ENCODE assay signal across 19 cellular contexts in genomic region chr10:120392245-120392644, GRCh38.
"Had no signal": no experiment of that assay in that cellular context is flagged by ENCODE, and none has a peak within 500 bp of the region (broad histone marks: within the 10 kb centered on the region; RNA-seq: fewer than 3 reads in every experiment).

No MANE protein-coding gene starts in this region.

- H3K27me3 Mint-ChIP-seq: activated naive CD8-positive, alpha-beta T cell treated with anti-CD3 and anti-CD28 coated beads, Interleukin-2, amount 10 ng/mL, durations not matched to agents 7 days and 5 days had no signal

- DNase-seq: activated B cell treated with CpG ODN at 0.5 μM for 24 hours; activated CD4-positive, alpha-beta T cell treated with anti-CD3 and anti-CD28 coated beads for 36 hours; activated CD4-positive, alpha-beta T cell treated with anti-CD3 and anti-CD28 coated beads, Interleukin-2, amount 50 U/mL, for 48 hours; activated effector memory CD4-positive, alpha-beta T cell treated with Interleukin-2 at 50 U/mL for 16 hours; activated naive CD4-positive, alpha-beta T cell treated with anti-CD3 and anti-CD28 coated beads for 36 hours; activated naive CD8-positive, alpha-beta T cell treated with anti-CD3 and anti-CD28 coated beads, Interleukin-2, amount 10 ng/mL, durations not matched to agents 7 days and 5 days; activated T-cell treated with anti-CD3 and anti-CD28 coated beads, Interleukin-2, amount 50 U/mL, for 72 hours; amygdala; erythroblast; foreskin melanocyte; glutamatergic neuron; naive thymus-derived CD4-positive, alpha-beta T cell; occipital lobe; stimulated activated CD4-positive, alpha-beta T cell treated with anti-CD3 and anti-CD28 coated beads, Interleukin-4, amount 100 ng/mL, for 1 hour; stimulated activated naive CD8-positive, alpha-beta T cell treated with anti-CD3 and anti-CD28 coated beads, Interleukin-15, Interleukin-2, amounts not matched to agents 100 U/mL and 50 U/mL, for 24 hours; T-helper 9 cell; upper lobe of right lung had no signal

- H3K27ac Mint-ChIP-seq: activated B cell treated with CpG ODN at 0.5 μM for 24 hours; activated CD4-positive, alpha-beta T cell treated with anti-CD3 and anti-CD28 coated beads for 36 hours; activated naive CD4-positive, alpha-beta T cell treated with anti-CD3 and anti-CD28 coated beads for 36 hours; activated naive CD8-positive, alpha-beta T cell treated with anti-CD3 and anti-CD28 coated beads, Interleukin-2, amount 10 ng/mL, durations not matched to agents 7 days and 5 days; activated T-cell treated with anti-CD3 and anti-CD28 coated beads, Interleukin-2, amount 50 U/mL, for 72 hours; naive thymus-derived CD4-positive, alpha-beta T cell had no signal

- ATAC-seq: activated CD4-positive, alpha-beta T cell treated with anti-CD3 and anti-CD28 coated beads for 36 hours; activated T-cell treated with anti-CD3 and anti-CD28 coated beads, Interleukin-2, amount 50 U/mL, for 72 hours; body of pancreas; naive thymus-derived CD4-positive, alpha-beta T cell; stimulated activated naive CD8-positive, alpha-beta T cell treated with anti-CD3 and anti-CD28 coated beads, Interleukin-15, Interleukin-2, amounts not matched to agents 100 U/mL and 50 U/mL, for 24 hours; upper lobe of right lung had no signal

- H3K4me1 Mint-ChIP-seq: activated B cell treated with CpG ODN at 0.5 μM for 24 hours; activated CD4-positive, alpha-beta T cell treated with anti-CD3 and anti-CD28 coated beads for 36 hours; activated naive CD8-positive, alpha-beta T cell treated with anti-CD3 and anti-CD28 coated beads, Interleukin-2, amount 10 ng/mL, durations not matched to agents 7 days and 5 days; naive thymus-derived CD4-positive, alpha-beta T cell had no signal

- H3K9me3 Mint-ChIP-seq: activated B cell treated with CpG ODN at 0.5 μM for 24 hours; activated naive CD4-positive, alpha-beta T cell treated with anti-CD3 and anti-CD28 coated beads for 36 hours; activated naive CD8-positive, alpha-beta T cell treated with anti-CD3 and anti-CD28 coated beads, Interleukin-2, amount 10 ng/mL, durations not matched to agents 7 days and 5 days had no signal

- H3K36me3 Mint-ChIP-seq: activated naive CD8-positive, alpha-beta T cell treated with anti-CD3 and anti-CD28 coated beads, Interleukin-2, amount 10 ng/mL, durations not matched to agents 7 days and 5 days had no signal

- H3K4me3 Mint-ChIP-seq: activated B cell treated with CpG ODN at 0.5 μM for 24 hours; activated CD4-positive, alpha-beta T cell treated with anti-CD3 and anti-CD28 coated beads for 36 hours; activated naive CD4-positive, alpha-beta T cell treated with anti-CD3 and anti-CD28 coated beads for 36 hours; activated naive CD8-positive, alpha-beta T cell treated with anti-CD3 and anti-CD28 coated beads, Interleukin-2, amount 10 ng/mL, durations not matched to agents 7 days and 5 days; activated T-cell treated with anti-CD3 and anti-CD28 coated beads, Interleukin-2, amount 50 U/mL, for 72 hours; naive thymus-derived CD4-positive, alpha-beta T cell; neural crest cell had no signal
